13 cellular contexts compared by ENCODE assay signal in the genomic region with DNA sequence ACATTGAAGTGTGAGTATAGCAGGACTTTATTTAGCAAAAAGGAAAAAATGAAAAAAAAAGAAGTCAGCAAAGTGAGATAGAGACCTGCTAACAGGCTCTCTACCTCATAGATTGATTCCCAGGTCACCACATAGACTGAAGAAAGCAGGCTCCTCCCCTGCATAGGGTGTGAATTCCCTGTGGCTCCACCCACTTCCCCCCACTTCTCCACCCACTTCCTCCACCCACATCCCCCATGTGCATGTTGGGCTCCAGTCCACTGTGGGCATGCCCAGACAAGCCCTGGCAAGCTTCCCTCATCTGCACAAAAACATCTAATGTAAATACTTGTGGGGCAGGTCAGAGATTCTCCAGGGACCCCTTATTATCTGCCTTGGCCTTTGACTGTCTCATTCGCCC.
DNase-seq lines count a peak whose midpoint lies in the region; ATAC-seq, FAIRE-seq and TF ChIP-seq lines count a peak whose summit lies in the region.
"Had no signal": no experiment of that assay in that cellular context is flagged by ENCODE, and none has a peak within 500 bp of the region (broad histone marks: within the 10 kb centered on the region; RNA-seq: fewer than 3 reads in every experiment).

No MANE protein-coding gene starts in this region.

- TF ChIP-seq CTCF in RWPE1 (conservative IDR thresholded peaks at IDR 0.05; ENCODE audit: low read depth) (no peak), foreskin keratinocyte (conservative IDR thresholded peaks at IDR 0.05) (no peak), Calu3 (IDR thresholded peaks at IDR 0.05; ENCODE audit: unreplicated experiment) (no peak), kidney (IDR thresholded peaks at IDR 0.05; ENCODE audit: borderline replicate concordance, extremely low read depth, insufficient read depth) (no peak)

- no TSS peak for BruUV-seq in Calu3 (replicated peaks; lab: Mats Ljungman, UMichigan)

- no peaks in the 10 kb centered on the region for H3K36me3 ChIP-seq in kidney (ENCODE audit: control insufficient read depth in 1 of 2, insufficient read depth in 2 of 2, low read length in 2 of 2)

- H3K36me3 Mint-ChIP-seq in Calu3 (ENCODE audit: insufficient read depth, unreplicated experiment) = no peaks in the 10 kb centered on the region

- H3K27ac ChIP-seq in RWPE1 (no peak overlapping the region), foreskin keratinocyte (no peak overlapping the region), kidney (ENCODE audit: low read depth in 2 of 2, low read length in 2 of 2) (no peak overlapping the region)

- no peak overlapping the region for H3K4me3 Mint-ChIP-seq in Calu3 (ENCODE audit: low read depth, unreplicated experiment)
- H3K4me3 Mint-ChIP-seq: activated T-cell treated with anti-CD3 and anti-CD28 coated beads, Interleukin-2, amount 50 U/mL, for 24 hours; neural crest cell; T-helper 2 cell treated with Interferon-gamma antibody and Interleukin-4, amounts not matched to agents 5 μg/mL and 100 μg/mL, for 36 hours had no signal

- no peaks in the 10 kb centered on the region for H3K27me3 Mint-ChIP-seq in Calu3 (ENCODE audit: unreplicated experiment)

- no peak overlapping the region for H3K27ac Mint-ChIP-seq in Calu3 (ENCODE audit: unreplicated experiment)
- H3K27ac Mint-ChIP-seq: activated T-cell treated with anti-CD3 and anti-CD28 coated beads, Interleukin-2, amount 50 U/mL, for 24 hours; T-helper 2 cell treated with Interferon-gamma antibody and Interleukin-4, amounts not matched to agents 5 μg/mL and 100 μg/mL, for 36 hours had no signal

- intact Hi-C loops in Calu3 (cut with micrococcal nuclease; ENCODE audit: unreplicated experiment) (no loop called here), kidney (cut with DNase I) (no loop called here)

- DNase-seq in D341Med (ENCODE audit: low spot score) (peak; percentile 27), RWPE1 (ENCODE audit: low spot score) (peak; percentile 1), foreskin keratinocyte (peak; percentile 9 to 35), Calu3 (no peak), kidney (no peak), NCI-H2029 treated with DMSO at 0.1 percent for 48 hours (lab: John Stamatoyannopoulos, UW) (no peak)
- DNase-seq: activated T-cell treated with anti-CD3 and anti-CD28 coated beads, Interleukin-2, amount 50 U/mL, for 24 hours; KG1 had no signal

- H3K9me3 Mint-ChIP-seq in Calu3 (ENCODE audit: low read depth, unreplicated experiment) = no peaks in the 10 kb centered on the region
- H3K9me3 Mint-ChIP-seq: activated T-cell treated with anti-CD3 and anti-CD28 coated beads, Interleukin-2, amount 50 U/mL, for 24 hours; neural crest cell; T-helper 2 cell treated with Interferon-gamma antibody and Interleukin-4, amounts not matched to agents 5 μg/mL and 100 μg/mL, for 36 hours had no signal

- no peak overlapping the region for H3K9ac ChIP-seq in kidney (ENCODE audit: low read length in 2 of 2)

- POLR2A ChIA-PET in RWPE1 (lab: Yijun Ruan, JAX; ENCODE audit: low non-redundant PET) = no interaction called here

- CTCF ChIA-PET in RWPE1 (lab: Yijun Ruan, JAX) (no interaction called here), Calu3 (lab: Charles Lee) (no interaction called here)

- FAIRE-seq in kidney (lab: Jason Lieb, UNC) = no peak
- FAIRE-seq: colon had no signal

- H3K4me1 Mint-ChIP-seq in Calu3 (ENCODE audit: low read depth, unreplicated experiment) = no peaks in the 10 kb centered on the region
- H3K4me1 Mint-ChIP-seq: neural crest cell had no signal

- H3K27me3 ChIP-seq in foreskin keratinocyte = no peaks in the 10 kb centered on the region

- no peaks in the 10 kb centered on the region for H3K9me3 ChIP-seq in kidney (ENCODE audit: control insufficient read depth in 1 of 2, low read length in 2 of 2)

- no peak overlapping the region for H3K4me3 ChIP-seq in kidney (ENCODE audit: low read length in 2 of 2)

- H3K4me1 ChIP-seq in foreskin keratinocyte (no peaks in the 10 kb centered on the region), kidney (ENCODE audit: control insufficient read depth in 1 of 2, insufficient read depth in 1 of 2, low read depth in 1 of 2, low read length in 2 of 2) (no peaks in the 10 kb centered on the region)

- ATAC-seq in GM21576 (IDR thresholded peaks at IDR 0.05; ENCODE audit: unreplicated experiment) = peak; percentile 78
- ATAC-seq in foreskin keratinocyte = peak; percentile 25
- no peak for ATAC-seq in HG02981 (IDR thresholded peaks at IDR 0.05; ENCODE audit: unreplicated experiment)

Comparison
In these comparisons a context has a peak if more than half of its experiments do, and no peak if none do; other contexts are left out.
1. DNase-seq: peak in D341Med (single experiment), RWPE1 (single experiment) and foreskin keratinocyte (2 of 2); none in Calu3 (single experiment), kidney (single experiment) and NCI-H2029 treated with DMSO at 0.1 percent for 48 hours (single experiment).